ENCODE assay signal across 8 cellular contexts in genomic region chr3:170961616-170962400, GRCh38. TPM values are rescaled to one million over a fixed set of nuclear protein-coding genes. Genes with fewer than 3 reads are reported as not detected.
A peak's percentile ranks its signal among the peaks of the same experiment; 100 is the strongest.
DNase-seq lines count a peak whose midpoint lies in the region; ATAC-seq and TF ChIP-seq lines count a peak whose summit lies in the region.

No MANE protein-coding gene starts in this region.

- H3K4me1 ChIP-seq in spleen: no peaks in the 10 kb centered on the region

- no peak overlapping the region for H3K4me3 ChIP-seq in WERI-Rb-1 (ENCODE audit: low read depth, low read length)
- no peak overlapping the region for H3K4me3 ChIP-seq in spleen

- TF ChIP-seq POLR2A in spleen (IDR thresholded peaks at IDR 0.05): no peak

- DNase-seq in EL (peak; percentile 49), LHCN-M2 (ENCODE audit: low read depth) (peak; percentile 33), WERI-Rb-1 (no peak), left ventricle myocardium superior (no peak), spleen (no peak), mesenteric fat pad (ENCODE audit: low spot score) (no peak)

- 32 to 46% (median 40%) methylated on average over 4 of the region's 4 CpGs for WGBS in spleen, 5 donors

- H3K27ac ChIP-seq in WERI-Rb-1 (no peak overlapping the region), spleen (no peak overlapping the region)

- H3K36me3 ChIP-seq in WERI-Rb-1: no peaks in the 10 kb centered on the region
- no peaks in the 10 kb centered on the region for H3K36me3 ChIP-seq in spleen

- peak; percentile 24; the same call in 1 of the 2 replicates for TF ChIP-seq CTCF in WERI-Rb-1 (IDR thresholded peaks at IDR 0.05; ENCODE audit: low read depth, low read length)
- TF ChIP-seq CTCF in spleen (IDR thresholded peaks at IDR 0.05 in 8 of 11, conservative IDR thresholded peaks at IDR 0.05 in 3 of 11): peak in 9 of 11 experiments; percentile 6 to 67 (median 53)

- intact Hi-C loops in left ventricle myocardium superior (cut with micrococcal nuclease) (loop anchor here (5.0 kb wide), 1 partner anchor 605 kb away; no protein-coding TSS in a partner anchor), spleen (cut with DNase I; ENCODE audit: low total_unique reads) (loop anchor here (5.0 kb wide), 1 partner anchor 605 kb away; no protein-coding TSS in a partner anchor)

- ATAC-seq in left ventricle myocardium superior (peak; percentile 29), GM21786 (IDR thresholded peaks at IDR 0.05; ENCODE audit: unreplicated experiment) (no peak), GM21529 (IDR thresholded peaks at IDR 0.05; ENCODE audit: unreplicated experiment) (no peak)

- no peaks in the 10 kb centered on the region for H3K27me3 ChIP-seq in WERI-Rb-1 (ENCODE audit: insufficient read depth, low read depth, severe bottlenecking)
- no peaks in the 10 kb centered on the region for H3K27me3 ChIP-seq in spleen (replicated peaks in 1 of 7)

- H3K9me3 ChIP-seq in WERI-Rb-1 (ENCODE audit: severe bottlenecking): no peaks in the 10 kb centered on the region
- no peaks in the 10 kb centered on the region for H3K9me3 ChIP-seq in spleen

RNA-seq across cellular contexts. Expression of gene EIF5A2, which starts 53.4 kb away (rescaled TPM):
- total RNA-seq in LHCN-M2 (2014; rRNA removed): 10.0 and 11.6 TPM in 2 replicates
- polyA plus RNA-seq in LHCN-M2 (2012): 11.5 TPM
- 10.2 TPM for total RNA-seq in left ventricle myocardium superior
- total RNA-seq in spleen: 1 to 10 TPM; 2.0 to 7.4 (median 4.9) TPM
- 1 to 10 TPM in 2 of 3 donors, under 1 TPM in 1; 0.78 to 1.3 (median 1.2) TPM for polyA plus RNA-seq in spleen
- total RNA-seq in mesenteric fat pad: 13.7 TPM

Comparison
In these comparisons a context has a peak if more than half of its experiments do, and no peak if none do; other contexts are left out.
1. DNase-seq: peak in EL (single experiment) and LHCN-M2 (single experiment); none in WERI-Rb-1 (single experiment), left ventricle myocardium superior (single experiment), spleen (single experiment) and mesenteric fat pad (single experiment).